ENCODE assay signal across 8 cellular contexts in genomic region chr12:79174656-79175055, GRCh38.
DNase-seq lines count a peak whose midpoint lies in the region; ATAC-seq, FAIRE-seq and TF ChIP-seq lines count a peak whose summit lies in the region.

No MANE protein-coding gene starts in this region.

- no peak overlapping the region for H4K91ac ChIP-seq in mesenchymal stem cell (ENCODE audit: low read length)

- no peaks in the 10 kb centered on the region for H3K79me1 ChIP-seq in mesenchymal stem cell (replicated peaks; ENCODE audit: low read length, poor library complexity, severe bottlenecking)

- H3K18ac ChIP-seq in mesenchymal stem cell (ENCODE audit: low read depth in 1 of 2, low read length in 2 of 2), result no peak overlapping the region

- H3K4me1 ChIP-seq in mesenchymal stem cell (ENCODE audit: control insufficient read depth, insufficient read depth, low read depth, low read length), result no peaks in the 10 kb centered on the region

- no CpG with 5 or more reads among the region's 1 CpG for WGBS in mesenchymal stem cell

- no peaks in the 10 kb centered on the region for H3K36me3 Mint-ChIP-seq in T-helper 17 cell (ENCODE audit: low read depth)

- H3K4ac ChIP-seq in mesenchymal stem cell (ENCODE audit: low read depth in 1 of 2, low read length in 2 of 2), result no peak overlapping the region

- no peaks in the 10 kb centered on the region for H3K27me3 Mint-ChIP-seq in T-helper 17 cell

- peak; percentile 60 for FAIRE-seq in GM19239 (lab: Jason Lieb, UNC)

- H3K27ac Mint-ChIP-seq in T-helper 17 cell, result no peak overlapping the region

- no peaks in the 10 kb centered on the region for H3K36me3 ChIP-seq in mesenchymal stem cell (ENCODE audit: control insufficient read depth in 1 of 2, insufficient read depth in 2 of 2, low read depth in 1 of 2, low read length in 2 of 2)

- H3K14ac ChIP-seq in mesenchymal stem cell (ENCODE audit: low read length in 2 of 2), result no peak overlapping the region

- no peak overlapping the region for H3K4me3 ChIP-seq in mesenchymal stem cell (ENCODE audit: insufficient read depth in 1 of 2, low read depth in 1 of 2, low read length in 2 of 2)

- no peaks in the 10 kb centered on the region for H3K4me1 Mint-ChIP-seq in T-helper 17 cell

- H2BK15ac ChIP-seq in mesenchymal stem cell (ENCODE audit: low read depth, poor library complexity, severe bottlenecking), result no peak overlapping the region

- H4K8ac ChIP-seq in mesenchymal stem cell (ENCODE audit: low read length), result no peak overlapping the region

- no peak overlapping the region for H2AK5ac ChIP-seq in mesenchymal stem cell (ENCODE audit: low read length, severe bottlenecking)

- no peak overlapping the region for H2BK120ac ChIP-seq in mesenchymal stem cell (ENCODE audit: low read depth, low read length)

- ATAC-seq in HG03469 (IDR thresholded peaks at IDR 0.05; ENCODE audit: unreplicated experiment), result peak; percentile 44
- ATAC-seq in T-helper 17 cell, result no peak

- no peak overlapping the region for H2BK12ac ChIP-seq in mesenchymal stem cell (ENCODE audit: low read length in 2 of 2)

- H2BK5ac ChIP-seq in mesenchymal stem cell (ENCODE audit: low read depth, low read length, poor library complexity, severe bottlenecking), result no peak overlapping the region

- H3K27me3 ChIP-seq in mesenchymal stem cell (ENCODE audit: control insufficient read depth in 1 of 2, insufficient read depth in 1 of 2, low read length in 2 of 2), result no peaks in the 10 kb centered on the region

- peak; percentile 82 for TF ChIP-seq CTCF in VCaP (conservative IDR thresholded peaks at IDR 0.05)

- H3K27ac ChIP-seq in VCaP (no peak overlapping the region), mesenchymal stem cell (ENCODE audit: low read length, poor library complexity, severe bottlenecking) (no peak overlapping the region)

- no peak overlapping the region for H3K4me2 ChIP-seq in mesenchymal stem cell (ENCODE audit: low read length, poor library complexity, severe bottlenecking)

- H3K9ac ChIP-seq in mesenchymal stem cell (ENCODE audit: low read length), result no peak overlapping the region

- DNase-seq in AG08396 (ENCODE audit: low spot score) (peak; percentile 15), GM19239 (ENCODE audit: insufficient read length, low spot score) (peak; percentile 1), mesenchymal stem cell (peak; percentile 52), T-helper 17 cell (no peak)
- no peak for DNase-seq in stimulated activated CD4-positive, alpha-beta T cell treated with anti-CD3 and anti-CD28 coated beads, Interleukin-2, amount 100 ng/mL, for 48 hours
- DNase-seq in activated T-cell treated with anti-CD3 and anti-CD28 coated beads, Interleukin-2, amount 50 U/mL, for 48 hours, result no peak

- H3K23ac ChIP-seq in mesenchymal stem cell (ENCODE audit: low read length in 2 of 2), result no peak overlapping the region

- H2AFZ ChIP-seq in mesenchymal stem cell (ENCODE audit: low read depth, low read length), result no peak overlapping the region

- H3K4me3 Mint-ChIP-seq in T-helper 17 cell, result no peak overlapping the region

- H3K9me3 ChIP-seq in mesenchymal stem cell (ENCODE audit: control insufficient read depth, low read length) (no peaks in the 10 kb centered on the region), T-helper 17 cell (ENCODE audit: control insufficient read depth, low read length, poor library complexity, severe bottlenecking) (no peaks in the 10 kb centered on the region)

Comparison
In these comparisons a context has a peak if more than half of its experiments do, and no peak if none do; other contexts are left out.
1. DNase-seq: peak in AG08396 (single experiment), GM19239 (single experiment) and mesenchymal stem cell (single experiment); none in stimulated activated CD4-positive, alpha-beta T cell treated with anti-CD3 and anti-CD28 coated beads, Interleukin-2, amount 100 ng/mL, for 48 hours (0 of 2), T-helper 17 cell (0 of 3) and activated T-cell treated with anti-CD3 and anti-CD28 coated beads, Interleukin-2, amount 50 U/mL, for 48 hours (0 of 2).